11 cellular contexts compared by ENCODE assay signal in the genomic region with DNA sequence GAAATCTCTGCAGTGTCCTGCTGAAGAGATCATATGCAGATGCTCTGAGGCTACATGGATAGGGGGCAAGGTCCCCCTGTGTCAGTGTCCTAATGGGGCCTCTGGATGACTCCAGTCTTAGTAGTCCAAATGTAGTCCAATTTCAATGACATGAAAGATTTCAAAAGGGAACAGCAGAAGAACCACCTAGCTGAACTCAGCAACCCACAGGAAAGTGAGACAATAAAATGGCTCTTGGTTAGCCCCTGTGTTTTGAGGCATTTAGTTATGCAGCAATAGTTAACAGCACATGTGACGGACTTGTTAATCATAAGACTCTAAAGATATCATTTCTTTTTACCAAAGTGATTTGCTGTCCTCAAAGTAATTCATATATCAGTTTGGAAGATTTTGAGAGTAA. TPM values are rescaled to one million over a fixed set of nuclear protein-coding genes. Genes with fewer than 3 reads are reported as not detected.
"Had no signal": no experiment of that assay in that cellular context is flagged by ENCODE, and none has a peak within 500 bp of the region (broad histone marks: within the 10 kb centered on the region; RNA-seq: fewer than 3 reads in every experiment).

No MANE protein-coding gene starts in this region.

- H3K4me3 Mint-ChIP-seq: H9, HFFc6 had no signal

- H3K9ac ChIP-seq: GM23248 had no signal

- H3K9me3 ChIP-seq: HAP-1 had no signal

- DNase-seq: GOT3, H7, H9, HCEC 1CT, HFFc6 had no signal

- H2AFZ ChIP-seq: GM23248 had no signal

- H3K27ac ChIP-seq: GM23248 had no signal

- H3K9me3 Mint-ChIP-seq: HFFc6 had no signal

- FAIRE-seq: H1, H54 had no signal

- H3K36me3 ChIP-seq: HAP-1 had no signal

- H3K4me1 Mint-ChIP-seq: H9 had no signal

- ATAC-seq: HCT116 had no signal

- H3K4me3 ChIP-seq: GM23248, HAP-1 had no signal

- H3K27ac Mint-ChIP-seq: H9, HFFc6 had no signal

- H3K4me1 ChIP-seq: HAP-1 had no signal

RNA-seq across cellular contexts. Expression of a gene that starts 22.7 kb away (rescaled TPM):
- total RNA-seq: GM23248, H1, H4, H7, H9, HFFc6 had no signal
- polyA plus RNA-seq: GM23248, H1 had no signal
